Comparison of ENCODE assay signal across 10 cellular contexts in the genomic region with DNA sequence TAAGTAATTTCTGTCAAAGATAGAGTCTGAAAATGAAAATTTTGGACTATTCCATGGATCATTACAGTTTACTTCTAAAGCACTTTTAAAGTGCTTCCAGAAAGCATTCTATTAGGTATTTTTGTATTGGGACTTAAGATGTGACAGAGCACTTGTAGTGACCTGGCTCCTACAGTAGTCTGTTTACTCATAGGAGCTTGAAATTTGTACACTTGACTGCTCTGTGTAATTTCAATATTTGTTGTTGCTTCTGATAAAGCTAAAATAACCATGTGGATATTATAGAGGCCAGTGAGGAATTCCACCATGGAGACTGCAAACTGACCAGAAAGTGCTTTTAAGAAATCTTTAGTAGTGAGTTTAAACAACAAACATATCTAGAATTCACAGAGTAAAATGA. TPM values are rescaled to one million over a fixed set of nuclear protein-coding genes. Genes with fewer than 3 reads are reported as not detected.
"Had no signal": no experiment of that assay in that cellular context is flagged by ENCODE, and none has a peak within 500 bp of the region (broad histone marks: within the 10 kb centered on the region; RNA-seq: fewer than 3 reads in every experiment).

No MANE protein-coding gene starts in this region.

- ATAC-seq: GM23338, HCT116, K562 had no signal

- H3K9me3 Mint-ChIP-seq: GM23338, HFFc6 had no signal

- FAIRE-seq: H1, H54, HTR-8/SVneo, K562 had no signal

- H3K9me3 ChIP-seq: HAP-1 had no signal

- H3K27ac Mint-ChIP-seq: GM23338, HFFc6 had no signal

- H3K4me3 ChIP-seq: GM23338, HAP-1, K562 had no signal

- H3K4me1 ChIP-seq: HAP-1 had no signal

- H3K4me1 Mint-ChIP-seq: GM23338 had no signal

- DNase-seq: HFFc6, IMR-90 had no signal

- H3K4me3 Mint-ChIP-seq: GM23338, HFFc6 had no signal

RNA-seq across cellular contexts. Expression of gene APOBEC2, which starts 30.1 kb away (rescaled TPM):
- total RNA-seq: GM23338, H1, HFFc6, HT-29, IMR-90, K562 had no signal
- polyA plus RNA-seq: H1, IMR-90 had no signal

RNA-seq across cellular contexts. Expression of gene TSPO2, which starts 40.8 kb away (rescaled TPM):
- total RNA-seq: GM23338, H1, HFFc6, HT-29, IMR-90, K562 had no signal
- polyA plus RNA-seq: H1, IMR-90, K562 had no signal

RNA-seq across cellular contexts. Expression of gene UNC5CL, which starts 44.1 kb away (rescaled TPM):
- total RNA-seq: HFFc6, IMR-90 had no signal
- polyA plus RNA-seq: IMR-90 had no signal
